ENCODE assay signal across 9 cellular contexts in genomic region chr2:155377178-155377780, GRCh38.
DNase-seq lines count a peak whose midpoint lies in the region; ATAC-seq and TF ChIP-seq lines count a peak whose summit lies in the region.
"Had no signal": no experiment of that assay in that cellular context is flagged by ENCODE, and none has a peak within 500 bp of the region (broad histone marks: within the 10 kb centered on the region; RNA-seq: fewer than 3 reads in every experiment).

No MANE protein-coding gene starts in this region.

- H3K4me1 Mint-ChIP-seq in GM23338 (no peaks in the 10 kb centered on the region), chondrocyte (ENCODE audit: low read depth) (peaks cover 3% of the 10 kb centered on the region)
- H3K4me1 Mint-ChIP-seq in activated naive CD8-positive, alpha-beta T cell treated with anti-CD3 and anti-CD28 coated beads, Interleukin-2, amount 50 U/mL, for 24 hours, result peaks cover 2% of the 10 kb centered on the region

- H3K4me3 ChIP-seq in BE2C (ENCODE audit: low read depth, low read length) (no peak overlapping the region), GM23338 (no peak overlapping the region), ovary (no peak overlapping the region)

- H4K20me1 ChIP-seq in GM23338 (replicated peaks; ENCODE audit: insufficient read depth), result no peaks in the 10 kb centered on the region

- H3K27me3 ChIP-seq in BE2C (no peaks in the 10 kb centered on the region), GM23338 (ENCODE audit: insufficient read depth) (no peaks in the 10 kb centered on the region), ovary (no peaks in the 10 kb centered on the region)

- intact Hi-C loops in ovary (cut with DNase I), result loop anchor here in 1 of 4 donors (10.0 kb wide), 1 partner anchor 1818 kb away; no protein-coding TSS in a partner anchor

- no peak overlapping the region for H3K4me3 Mint-ChIP-seq in GM23338
- no peak overlapping the region for H3K4me3 Mint-ChIP-seq in chondrocyte (ENCODE audit: unreplicated experiment)
- no peak overlapping the region for H3K4me3 Mint-ChIP-seq in activated naive CD8-positive, alpha-beta T cell treated with anti-CD3 and anti-CD28 coated beads, Interleukin-2, amount 50 U/mL, for 24 hours

- H3K36me3 ChIP-seq in BE2C (no peaks in the 10 kb centered on the region), GM23338 (ENCODE audit: insufficient read depth) (no peaks in the 10 kb centered on the region), ovary (no peaks in the 10 kb centered on the region)

- H3K27ac ChIP-seq in GM23338 (ENCODE audit: low read depth) (no peak overlapping the region), ovary (no peak overlapping the region)
- H3K27ac ChIP-seq: epithelial cell of prostate had no signal

- no peak overlapping the region for H3K4me2 ChIP-seq in GM23338

- H3K27me3 Mint-ChIP-seq in GM23338 (ENCODE audit: insufficient read depth, low read depth, poor library complexity) (no peaks in the 10 kb centered on the region), chondrocyte (ENCODE audit: low read depth) (peaks cover 13% of the 10 kb centered on the region)
- H3K27me3 Mint-ChIP-seq in activated naive CD8-positive, alpha-beta T cell treated with anti-CD3 and anti-CD28 coated beads, Interleukin-2, amount 50 U/mL, for 24 hours, result peaks cover 2% of the 10 kb centered on the region

- no peaks in the 10 kb centered on the region for H3K9me3 ChIP-seq in BE2C
- H3K9me3 ChIP-seq in ovary, result no peaks in the 10 kb centered on the region

- no peaks in the 10 kb centered on the region for H3K4me1 ChIP-seq in BE2C
- H3K4me1 ChIP-seq in GM23338 (ENCODE audit: insufficient read depth), result no peaks in the 10 kb centered on the region
- no peaks in the 10 kb centered on the region for H3K4me1 ChIP-seq in ovary (ENCODE audit: insufficient read depth)

- DNase-seq in BE2C (no peak), GM23338 (ENCODE audit: low spot score) (peak; percentile 64), NCI-H524 treated with DMSO at 0.1 percent for 48 hours (lab: John Stamatoyannopoulos, UW) (peak; percentile 6), chondrocyte (ENCODE audit: low spot score) (no peak), pons (ENCODE audit: low spot score) (peak; percentile 60), amygdala (lab: John Stamatoyannopoulos, UW) (no peak), ovary (no peak)
- DNase-seq in activated naive CD8-positive, alpha-beta T cell treated with anti-CD3 and anti-CD28 coated beads, Interleukin-2, amount 50 U/mL, for 24 hours, result no peak

- peak; percentile 15; the same call in 1 of the 2 replicates for TF ChIP-seq CTCF in BE2C (IDR thresholded peaks at IDR 0.05; ENCODE audit: low read depth, low read length)
- peak in 1 of 2 experiments; percentile 66; a peak in 3 of 4 replicates for TF ChIP-seq CTCF in GM23338 (conservative IDR thresholded peaks at IDR 0.05; ENCODE audit: low read depth in 2 of 2)
- peak; percentile 87 for TF ChIP-seq CTCF in chondrocyte (IDR thresholded peaks at IDR 0.05)
- TF ChIP-seq CTCF in ovary (IDR thresholded peaks at IDR 0.05), result no peak

- H3K27ac Mint-ChIP-seq in GM23338, result no peak overlapping the region
- no peak overlapping the region for H3K27ac Mint-ChIP-seq in chondrocyte (ENCODE audit: unreplicated experiment)
- H3K27ac Mint-ChIP-seq in activated naive CD8-positive, alpha-beta T cell treated with anti-CD3 and anti-CD28 coated beads, Interleukin-2, amount 50 U/mL, for 24 hours, result no peak overlapping the region

- no peaks in the 10 kb centered on the region for H3K9me3 Mint-ChIP-seq in GM23338
- H3K9me3 Mint-ChIP-seq in chondrocyte (ENCODE audit: low read depth), result no peaks in the 10 kb centered on the region
- no peaks in the 10 kb centered on the region for H3K9me3 Mint-ChIP-seq in activated naive CD8-positive, alpha-beta T cell treated with anti-CD3 and anti-CD28 coated beads, Interleukin-2, amount 50 U/mL, for 24 hours

- TF ChIP-seq POLR2A in ovary (IDR thresholded peaks at IDR 0.05), result no peak

- H3F3A ChIP-seq in GM23338 (replicated peaks; ENCODE audit: low read depth), result no peaks in the 10 kb centered on the region

- no peaks in the 10 kb centered on the region for H3K36me3 Mint-ChIP-seq in GM23338 (ENCODE audit: low read depth)
- H3K36me3 Mint-ChIP-seq in chondrocyte (ENCODE audit: low read depth), result no peaks in the 10 kb centered on the region
- no peaks in the 10 kb centered on the region for H3K36me3 Mint-ChIP-seq in activated naive CD8-positive, alpha-beta T cell treated with anti-CD3 and anti-CD28 coated beads, Interleukin-2, amount 50 U/mL, for 24 hours (ENCODE audit: low read depth)

- ATAC-seq in GM23338, result 0 out of 3 replicates have a peak, but pooled peaks have one; percentile 23
- no peak for ATAC-seq in activated naive CD8-positive, alpha-beta T cell treated with anti-CD3 and anti-CD28 coated beads, Interleukin-2, amount 50 U/mL, for 24 hours

- WGBS in ovary, 3 donors, result 73 to 75% (median 73%) methylated on average over 6 of the region's 6 CpGs

- no peaks in the 10 kb centered on the region for H3K79me2 ChIP-seq in GM23338 (replicated peaks; ENCODE audit: insufficient read depth)

- no peaks in the 10 kb centered on the region for H3K9me2 ChIP-seq in GM23338 (ENCODE audit: insufficient read depth)

- TF ChIP-seq EP300 in ovary (IDR thresholded peaks at IDR 0.05), result no peak

- no peak overlapping the region for H2AFZ ChIP-seq in GM23338

TF ChIP-seq in GM23338, 12 proteins besides CTCF, POLR2A, EP300 and RAD21 (continues in another document):
- no peak for TF ChIP-seq JUNB (IDR thresholded peaks at IDR 0.05; ENCODE audit: unreplicated experiment)
- TF ChIP-seq NANOG (IDR thresholded peaks at IDR 0.05; ENCODE audit: borderline replicate concordance), result no peak
- TF ChIP-seq CREB1 (CRISPR knock-in tag; IDR thresholded peaks at IDR 0.05; ENCODE audit: low read depth), result no peak
- no peak for TF ChIP-seq POLR2AphosphoS5 (IDR thresholded peaks at IDR 0.05; ENCODE audit: low read depth)
- TF ChIP-seq ZNF331 (CRISPR knock-in tag; IDR thresholded peaks at IDR 0.05; ENCODE audit: low read depth), result no peak
- no peak for TF ChIP-seq EZH2phosphoT487 (IDR thresholded peaks at IDR 0.05; ENCODE audit: unreplicated experiment)
- TF ChIP-seq, protein P1, sequence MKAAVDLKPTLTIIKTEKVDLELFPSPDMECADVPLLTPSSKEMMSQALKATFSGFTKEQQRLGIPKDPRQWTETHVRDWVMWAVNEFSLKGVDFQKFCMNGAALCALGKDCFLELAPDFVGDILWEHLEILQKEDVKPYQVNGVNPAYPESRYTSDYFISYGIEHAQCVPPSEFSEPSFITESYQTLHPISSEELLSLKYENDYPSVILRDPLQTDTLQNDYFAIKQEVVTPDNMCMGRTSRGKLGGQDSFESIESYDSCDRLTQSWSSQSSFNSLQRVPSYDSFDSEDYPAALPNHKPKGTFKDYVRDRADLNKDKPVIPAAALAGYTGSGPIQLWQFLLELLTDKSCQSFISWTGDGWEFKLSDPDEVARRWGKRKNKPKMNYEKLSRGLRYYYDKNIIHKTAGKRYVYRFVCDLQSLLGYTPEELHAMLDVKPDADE (IDR thresholded peaks at IDR 0.05), result no peak

Comparison
In these comparisons a context has a peak if more than half of its experiments do, and no peak if none do; other contexts are left out.
1. DNase-seq: peak in GM23338 (single experiment), NCI-H524 treated with DMSO at 0.1 percent for 48 hours (single experiment) and pons (single experiment); none in BE2C (single experiment), chondrocyte (single experiment), activated naive CD8-positive, alpha-beta T cell treated with anti-CD3 and anti-CD28 coated beads, Interleukin-2, amount 50 U/mL, for 24 hours (single experiment), amygdala (0 of 56) and ovary (0 of 5).
2. CTCF ChIP-seq: peak in BE2C (single experiment) and chondrocyte (single experiment); none in ovary (0 of 3).